In genomic region chr12:131091413-131091975, GRCh38 we compare ENCODE assay signal across 12 cellular contexts.
DNase-seq lines count a peak whose midpoint lies in the region; ATAC-seq lines count a peak whose summit lies in the region.
"Had no signal": no experiment of that assay in that cellular context is flagged by ENCODE, and none has a peak within 500 bp of the region (broad histone marks: within the 10 kb centered on the region; RNA-seq: fewer than 3 reads in every experiment).

No MANE protein-coding gene starts in this region.

- H3K36me3 Mint-ChIP-seq in activated T-cell treated with anti-CD3 and anti-CD28 coated beads, Interleukin-2, amount 50 U/mL, for 72 hours (ENCODE audit: insufficient read depth in 2 of 2): no peaks in the 10 kb centered on the region
- H3K36me3 Mint-ChIP-seq: activated naive CD8-positive, alpha-beta T cell had no signal

- peaks cover 28% of the 10 kb centered on the region for H3K4me1 Mint-ChIP-seq in activated T-cell treated with anti-CD3 and anti-CD28 coated beads, Interleukin-2, amount 50 U/mL, for 72 hours (ENCODE audit: low read depth)

- ATAC-seq in GM18868 (IDR thresholded peaks at IDR 0.05; ENCODE audit: unreplicated experiment): peak; percentile 36
- peak; percentile 68 to 79 for ATAC-seq in activated T-cell treated with anti-CD3 and anti-CD28 coated beads, Interleukin-2, amount 50 U/mL, for 72 hours (replicated peaks in 1 of 2)
- ATAC-seq in GM21576 (IDR thresholded peaks at IDR 0.05; ENCODE audit: unreplicated experiment): no peak
- ATAC-seq in HG02571 (IDR thresholded peaks at IDR 0.05; ENCODE audit: unreplicated experiment): no peak

- H3K9me3 Mint-ChIP-seq in activated T-cell treated with anti-CD3 and anti-CD28 coated beads, Interleukin-2, amount 50 U/mL, for 72 hours: no peaks in the 10 kb centered on the region

- H3K27me3 Mint-ChIP-seq in activated T-cell treated with anti-CD3 and anti-CD28 coated beads, Interleukin-2, amount 50 U/mL, for 72 hours (ENCODE audit: low read depth): peaks cover 5% of the 10 kb centered on the region
- H3K27me3 Mint-ChIP-seq: activated naive CD8-positive, alpha-beta T cell had no signal

- peak; percentile 30 for DNase-seq in activated T-cell treated with anti-CD3 and anti-CD28 coated beads for 48 hours (ENCODE audit: low read depth)
- no peak for DNase-seq in activated T-cell treated with anti-CD3 and anti-CD28 coated beads for 4 hours
- peak; percentile 69 to 70 for DNase-seq in activated T-cell treated with anti-CD3 and anti-CD28 coated beads, Interleukin-2, amount 50 U/mL, for 72 hours
- DNase-seq in stimulated activated CD8-positive, alpha-beta memory T cell treated with anti-CD3 and anti-CD28 coated beads, Interleukin-15, amount 100 ng/mL, for 48 hours (ENCODE audit: low read depth in 2 of 2): peak; percentile 33 to 45
- DNase-seq in SKM-1 treated with dmso at 0.1 percent for 144 hours (lab: John Stamatoyannopoulos, UW; ENCODE audit: unreplicated experiment): no peak
- DNase-seq: NCI-H2029, OCI-M1, substantia nigra had no signal

- peak overlapping the region; percentile 57 to 67 for H3K4me3 Mint-ChIP-seq in activated T-cell treated with anti-CD3 and anti-CD28 coated beads, Interleukin-2, amount 50 U/mL, for 72 hours
- H3K4me3 Mint-ChIP-seq: activated naive CD8-positive, alpha-beta T cell had no signal

- H3K27ac Mint-ChIP-seq in activated T-cell treated with anti-CD3 and anti-CD28 coated beads, Interleukin-2, amount 50 U/mL, for 72 hours: peak overlapping the region; percentile 48
- H3K27ac Mint-ChIP-seq: activated naive CD8-positive, alpha-beta T cell had no signal

Comparison
In these comparisons a context has a peak if more than half of its experiments do, and no peak if none do; other contexts are left out.
1. DNase-seq: peak in activated T-cell treated with anti-CD3 and anti-CD28 coated beads for 48 hours (single experiment), activated T-cell treated with anti-CD3 and anti-CD28 coated beads, Interleukin-2, amount 50 U/mL, for 72 hours (2 of 2) and stimulated activated CD8-positive, alpha-beta memory T cell treated with anti-CD3 and anti-CD28 coated beads, Interleukin-15, amount 100 ng/mL, for 48 hours (2 of 2); none in activated T-cell treated with anti-CD3 and anti-CD28 coated beads for 4 hours (single experiment) and SKM-1 treated with dmso at 0.1 percent for 144 hours (single experiment).
2. ATAC-seq: peak in GM18868 (single experiment) and activated T-cell treated with anti-CD3 and anti-CD28 coated beads, Interleukin-2, amount 50 U/mL, for 72 hours (2 of 2); none in GM21576 (single experiment) and HG02571 (single experiment).